22 cellular contexts compared by ENCODE assay signal in the genomic region with DNA sequence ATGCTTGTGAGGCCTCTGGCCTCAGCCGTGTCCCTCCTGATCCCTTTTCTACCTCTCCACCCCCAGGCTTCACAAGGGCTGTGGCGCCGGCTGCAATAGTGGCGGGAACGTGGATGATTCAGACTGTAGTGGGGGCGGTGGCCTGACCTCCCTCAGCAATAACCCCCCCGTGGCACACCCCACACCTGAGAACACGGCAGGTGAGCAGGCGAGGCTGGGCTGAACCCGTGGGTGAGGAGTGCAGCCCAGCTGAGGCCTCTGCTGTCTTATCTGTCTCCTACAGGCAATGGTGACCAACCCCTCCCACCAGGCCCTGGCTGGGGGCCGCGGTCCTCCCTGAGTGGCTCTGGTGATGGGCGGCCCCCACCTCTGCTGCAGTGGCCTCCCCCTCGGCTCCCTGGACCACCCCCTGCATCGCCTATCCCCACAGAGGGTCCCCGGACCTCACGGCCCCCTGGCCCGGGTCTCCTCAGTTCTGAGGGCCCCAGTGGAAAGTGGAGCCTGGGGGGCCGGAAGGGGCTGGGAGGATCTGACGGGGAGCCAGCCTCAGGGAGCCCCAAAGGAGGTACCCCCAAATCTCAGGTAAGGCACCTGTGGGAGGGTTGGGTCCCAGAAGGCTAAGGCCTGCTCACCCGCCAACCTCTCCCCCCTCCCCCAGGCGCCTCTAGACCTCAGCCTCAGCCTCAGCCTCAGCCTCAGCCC. TPM values are rescaled to one million over a fixed set of nuclear protein-coding genes. Genes with fewer than 3 reads are reported as not detected.
DNase-seq lines count a peak whose midpoint lies in the region; ATAC-seq and TF ChIP-seq lines count a peak whose summit lies in the region.
"Had no signal": no experiment of that assay in that cellular context is flagged by ENCODE, and none has a peak within 500 bp of the region (broad histone marks: within the 10 kb centered on the region; RNA-seq: fewer than 3 reads in every experiment).

No MANE protein-coding gene starts in this region.

- H3K36me3 ChIP-seq in cardiac muscle cell, result no peaks in the 10 kb centered on the region
- peaks cover 73% of the 10 kb centered on the region for H3K36me3 ChIP-seq in NT2/D1 (ENCODE audit: insufficient read depth, insufficient read length, low read length)
- H3K36me3 ChIP-seq in spleen, result peaks cover 2 to 67% (median 38%) of the 10 kb centered on the region in 6 donors

- no peaks in the 10 kb centered on the region for H3K9me3 ChIP-seq in cardiac muscle cell (ENCODE audit: low read depth)
- H3K9me3 ChIP-seq in NT2/D1 (ENCODE audit: insufficient read depth, low read length), result no peaks in the 10 kb centered on the region
- H3K9me3 ChIP-seq in spleen, result no peaks in the 10 kb centered on the region
- H3K9me3 ChIP-seq: BLaER1 treated with 17β-estradiol and CSF1 and Interleukin-3, amounts not matched to agents 10 nM and 100 nM; Peyer's patch had no signal

- peak overlapping the region; percentile 50 for H3K9ac ChIP-seq in NT2/D1 (ENCODE audit: insufficient read length, low read depth)

- no peak for TF ChIP-seq POLR2A in spleen (IDR thresholded peaks at IDR 0.05)

- H3K4me3 Mint-ChIP-seq in dendritic cell treated with granulocyte-macrophage colony-stimulating factor and Interleukin-4, amounts not matched to agents 40 ng/mL and 50 ng/mL, for 4 days, result no peak overlapping the region
- H3K4me3 Mint-ChIP-seq: HFFc6 had no signal

- TF ChIP-seq CTCF in cardiac muscle cell (IDR thresholded peaks at IDR 0.05; ENCODE audit: low read depth, low read length) (no peak), spleen (IDR thresholded peaks at IDR 0.05 in 8 of 11, conservative IDR thresholded peaks at IDR 0.05 in 3 of 11) (no peak)

- H3K4me1 ChIP-seq in cardiac muscle cell (ENCODE audit: low read depth), result peaks cover 11% of the 10 kb centered on the region
- H3K4me1 ChIP-seq in NT2/D1 (ENCODE audit: insufficient read depth, insufficient read length), result peaks cover 18% of the 10 kb centered on the region
- H3K4me1 ChIP-seq in spleen, result peaks cover 51 to 95% (median 75%) of the 10 kb centered on the region in 6 donors

- H3K4me3 ChIP-seq in cardiac muscle cell (no peak overlapping the region), NT2/D1 (ENCODE audit: insufficient read length, low read depth) (no peak overlapping the region), spleen (no peak overlapping the region)
- H3K4me3 ChIP-seq: BLaER1 treated with 17β-estradiol and CSF1 and Interleukin-3, amounts not matched to agents 10 nM and 100 nM; Peyer's patch had no signal

- H3K27ac ChIP-seq in cardiac muscle cell, result peak overlapping the region; percentile 51
- H3K27ac ChIP-seq in spleen, result peak overlapping the region in 5 of 8 donors; percentile 95 to 99 (median 97)

- DNase-seq in cardiac muscle cell (ENCODE audit: low read depth in 1 of 2, low spot score in 1 of 2) (no peak), left cardiac atrium (no peak), NT2/D1 (ENCODE audit: low read depth, low spot score) (no peak), spleen (peak; percentile 79), islet precursor cell (no peak), posterior cingulate gyrus (no peak)
- DNase-seq: COR-L47, GF-D8, GOT3, HFFc6, IMR-90, Kasumi-1, MM.1S, NCI-H1092 treated with DMSO at 0.1 percent for 48 hours, NCI-H2081 treated with DMSO at 0.1 percent for 48 hours, NCI-H510A treated with DMSO at 0.1 percent for 48 hours, Peyer's patch, SHP77 treated with DMSO at 0.1 percent for 48 hours had no signal

- H3K4me1 Mint-ChIP-seq in dendritic cell treated with granulocyte-macrophage colony-stimulating factor and Interleukin-4, amounts not matched to agents 40 ng/mL and 50 ng/mL, for 4 days (ENCODE audit: low read depth), result peaks cover 59% of the 10 kb centered on the region

- 88 to 95% (median 92%) methylated on average over 17 to 22 of the region's 22 CpGs for WGBS in spleen, 5 donors

- peak overlapping the region; percentile 94 for H3K27ac Mint-ChIP-seq in dendritic cell treated with granulocyte-macrophage colony-stimulating factor and Interleukin-4, amounts not matched to agents 40 ng/mL and 50 ng/mL, for 4 days
- H3K27ac Mint-ChIP-seq: HFFc6 had no signal

- H3K9me3 Mint-ChIP-seq in dendritic cell treated with granulocyte-macrophage colony-stimulating factor and Interleukin-4, amounts not matched to agents 40 ng/mL and 50 ng/mL, for 4 days, result no peaks in the 10 kb centered on the region
- H3K9me3 Mint-ChIP-seq: HFFc6 had no signal

- no peaks in the 10 kb centered on the region for H3K27me3 Mint-ChIP-seq in dendritic cell treated with granulocyte-macrophage colony-stimulating factor and Interleukin-4, amounts not matched to agents 40 ng/mL and 50 ng/mL, for 4 days

- ATAC-seq in left cardiac atrium, result no peak
- no peak for ATAC-seq in HG02852 (IDR thresholded peaks at IDR 0.05; ENCODE audit: unreplicated experiment)

- H3K27me3 ChIP-seq in cardiac muscle cell, result no peaks in the 10 kb centered on the region
- no peaks in the 10 kb centered on the region for H3K27me3 ChIP-seq in NT2/D1 (ENCODE audit: insufficient read depth, insufficient read length)
- no peaks in the 10 kb centered on the region for H3K27me3 ChIP-seq in spleen (replicated peaks in 1 of 7)
- H3K27me3 ChIP-seq: BLaER1 treated with 17β-estradiol and CSF1 and Interleukin-3, amounts not matched to agents 10 nM and 100 nM; Peyer's patch had no signal

- intact Hi-C loops in left cardiac atrium (cut with DNase I) (no loop called here), spleen (cut with DNase I; ENCODE audit: low total_unique reads) (loop anchor here (10.0 kb wide), 1 partner anchor 69 kb away; no protein-coding TSS in a partner anchor), posterior cingulate gyrus (cut with DNase I) (no loop called here)
- intact Hi-C loops in dendritic cell treated with granulocyte-macrophage colony-stimulating factor and Interleukin-4, amounts not matched to agents 40 ng/mL and 50 ng/mL, for 4 days (cut with micrococcal nuclease), result no loop called here

- H3K36me3 Mint-ChIP-seq in dendritic cell treated with granulocyte-macrophage colony-stimulating factor and Interleukin-4, amounts not matched to agents 40 ng/mL and 50 ng/mL, for 4 days (ENCODE audit: low read depth), result peaks cover 87% of the 10 kb centered on the region

RNA-seq across cellular contexts. Expression of a gene that starts 1.6 kb away (rescaled TPM):
- total RNA-seq in cardiac muscle cell (17.3 and 25.9 TPM in 2 replicates), left cardiac atrium (10 to 100 TPM; 31.7 to 33.0 TPM), spleen (100 to 1,000 TPM; 167 to 308 (median 255) TPM)
- polyA plus RNA-seq in cardiac muscle cell (21.6 and 33.7 TPM in 2 replicates), spleen (100 to 1,000 TPM; 269 to 423 (median 327) TPM)

RNA-seq across cellular contexts. Expression of a gene that starts 20.7 kb away (rescaled TPM):
- total RNA-seq in cardiac muscle cell (40.9 and 42.7 TPM in 2 replicates), left cardiac atrium (10 to 100 TPM; 15.1 to 16.7 TPM), spleen (10 to 100 TPM; 38.6 to 51.3 (median 47.4) TPM)
- polyA plus RNA-seq in cardiac muscle cell (18.9 and 22.0 TPM in 2 replicates), spleen (10 to 100 TPM in 2 of 3 donors, 1 to 10 TPM in 1; 9.2 to 24.9 (median 17.7) TPM)

RNA-seq across cellular contexts. Expression of a gene that starts 22.2 kb away (rescaled TPM):
- total RNA-seq in cardiac muscle cell (44.8 and 63.1 TPM in 2 replicates), left cardiac atrium (10 to 100 TPM; 42.8 to 44.7 TPM), spleen (100 to 1,000 TPM in 3 of 7 donors, 10 to 100 TPM in 4; 93.5 to 158 (median 99.9) TPM)
- polyA plus RNA-seq in cardiac muscle cell (25.9 and 31.2 TPM in 2 replicates), spleen (100 to 1,000 TPM in 1 of 3 donors, 10 to 100 TPM in 2; 29.4 to 109 (median 97.7) TPM)

RNA-seq across cellular contexts. Expression of a gene that starts 26.5 kb away (rescaled TPM):
- total RNA-seq in cardiac muscle cell, result 39.8 and 51.9 TPM in 2 replicates
- 46.2 and 46.5 TPM in 2 replicates for polyA plus RNA-seq in cardiac muscle cell
- total RNA-seq in left cardiac atrium, result 10 to 100 TPM; 36.1 to 56.2 TPM
- 100 to 1,000 TPM in 1 of 7 donors, 10 to 100 TPM in 6; 68.2 to 115 (median 85.3) TPM for total RNA-seq in spleen
- 10 to 100 TPM; 25.8 to 43.0 (median 25.9) TPM for polyA plus RNA-seq in spleen

RNA-seq across cellular contexts. Expression of a gene that starts 40.7 kb away (rescaled TPM):
- total RNA-seq in cardiac muscle cell (0.25 TPM in 1 of 2 replicates, not detected in the other), left cardiac atrium (under 1 TPM; 0.31 to 0.53 TPM), spleen (1 to 10 TPM in 4 of 7 donors, under 1 TPM in 3; 0.63 to 3.2 (median 1.1) TPM)
- polyA plus RNA-seq in cardiac muscle cell (not detected in 2 replicates), spleen (1 to 10 TPM; 1.9 to 6.2 (median 2.9) TPM)
- total RNA-seq: Daoy, IMR-90 had no signal
